Comparison of ENCODE assay signal across 8 cellular contexts in the genomic region with DNA sequence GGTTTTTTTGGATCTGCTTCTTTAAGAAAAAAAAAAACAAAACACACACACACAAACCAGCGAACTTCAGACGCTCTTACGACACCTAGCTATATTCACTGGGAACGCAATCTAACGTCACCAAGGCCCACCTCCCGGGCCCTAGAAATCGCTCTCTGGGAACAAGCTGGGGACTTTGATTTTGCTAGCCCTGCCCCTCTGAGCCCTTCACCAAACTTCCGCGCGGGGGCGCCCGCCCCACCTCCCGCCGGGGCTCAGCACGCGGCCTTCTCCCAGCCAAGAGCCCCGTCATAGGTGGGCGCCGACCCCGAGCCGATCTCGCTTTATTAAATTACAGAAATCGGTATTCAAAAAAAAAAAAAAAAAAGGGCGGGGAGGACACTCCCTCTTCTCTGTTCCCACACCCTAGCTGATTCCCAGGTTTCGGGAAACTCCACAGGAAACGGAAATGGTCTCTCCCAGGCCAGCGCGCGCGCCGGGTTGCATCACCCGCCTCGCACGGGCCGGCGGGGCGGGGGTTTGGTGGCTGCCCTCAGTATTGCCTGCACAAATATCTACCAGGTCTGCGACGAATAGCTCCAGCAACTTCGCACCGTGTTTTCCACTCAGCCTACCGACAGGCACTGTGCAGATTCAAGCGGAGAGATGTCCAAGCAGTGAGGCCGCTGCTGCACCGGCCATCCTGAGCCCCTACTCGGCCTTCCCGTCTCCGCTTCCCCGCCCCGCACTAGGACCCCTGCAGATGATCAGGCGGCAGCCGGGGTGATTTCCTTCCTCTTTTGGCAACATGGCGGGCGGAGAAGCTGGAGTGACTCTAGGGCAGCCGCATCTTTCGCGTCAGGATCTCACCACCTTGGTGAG. TPM values are rescaled to one million over a fixed set of nuclear protein-coding genes. Genes with fewer than 3 reads are reported as not detected.
DNase-seq lines count a peak whose midpoint lies in the region; ATAC-seq and TF ChIP-seq lines count a peak whose summit lies in the region.

EIF2S3 (plus strand) TSS at position 775 of the 861 bp plus-strand sequence; CDS start at position 788, 13 bp downstream.

- CTCF ChIA-PET in naive thymus-derived CD4-positive, alpha-beta T cell (lab: Charles Lee): interaction anchor here (0.6 to 2.6 kb wide), 8 partner anchors 28 to 358 kb away, joined by 3 to 22 read pairs (median 8); partner anchors contain the start of genes CXorf58, KLHL15 and ZFX

- H3K4me3 Mint-ChIP-seq in activated T-helper 1 cell treated with anti-CD3 and anti-CD28 coated beads, Interleukin-12 subunit alpha, Interleukin-12 subunit beta, Interleukin-2, Interleukin-4 antibody, amounts not matched to agents 30 ng/mL and 10 ng/mL and 1 ng/mL, durations not matched to agents 14 hours and 24 hours and 36 hours: no peak within 1 kb of the TSS
- peak within 1 kb of the TSS in 2 of 10 donors; percentile 96 to 99 for H3K4me3 Mint-ChIP-seq in naive thymus-derived CD4-positive, alpha-beta T cell
- H3K4me3 Mint-ChIP-seq in stimulated activated naive B cell treated with anti-CD40 and anti-IgM and Interleukin-4, amounts not matched to agents 10 μg/mL and 1 μg/mL and 100 μg/mL, for 72 hours: no peak within 1 kb of the TSS

- H3K4me1 ChIP-seq in naive thymus-derived CD4-positive, alpha-beta T cell (ENCODE audit: control insufficient read depth in 2 of 2, insufficient read depth in 2 of 2, low read length in 2 of 2): peaks cover 0 to 6% of the 10 kb centered on the region in 2 donors

- H3K27me3 ChIP-seq in naive thymus-derived CD4-positive, alpha-beta T cell (ENCODE audit: control insufficient read depth in 2 of 2, insufficient read depth in 2 of 2, low read length in 2 of 2): no peaks in the 10 kb centered on the region

- no peaks in the 10 kb centered on the region for H3K9me3 Mint-ChIP-seq in activated T-helper 1 cell treated with anti-CD3 and anti-CD28 coated beads, Interleukin-12 subunit alpha, Interleukin-12 subunit beta, Interleukin-2, Interleukin-4 antibody, amounts not matched to agents 30 ng/mL and 10 ng/mL and 1 ng/mL, durations not matched to agents 14 hours and 24 hours and 36 hours
- H3K9me3 Mint-ChIP-seq in naive thymus-derived CD4-positive, alpha-beta T cell: peaks cover 0 to 2% (median 0%) of the 10 kb centered on the region in 11 donors
- no peaks in the 10 kb centered on the region for H3K9me3 Mint-ChIP-seq in stimulated activated naive B cell treated with anti-CD40 and anti-IgM and Interleukin-4, amounts not matched to agents 10 μg/mL and 1 μg/mL and 100 μg/mL, for 72 hours

- intact Hi-C loops in activated T-helper 1 cell treated with anti-CD3 and anti-CD28 coated beads, Interleukin-12 subunit alpha, Interleukin-12 subunit beta, Interleukin-2, Interleukin-4 antibody, amounts not matched to agents 30 ng/mL and 10 ng/mL and 1 ng/mL, durations not matched to agents 14 hours and 24 hours and 36 hours (cut with micrococcal nuclease): loop anchor here (1.0 to 10.0 kb wide), 11 partner anchors 26 to 390 kb away; partner anchors contain the start of genes ACOT9, APOO, PRDX4 and SAT1
- intact Hi-C loops in naive thymus-derived CD4-positive, alpha-beta T cell (cut with micrococcal nuclease): loop anchor here (1.0 to 10.0 kb wide), 13 partner anchors 29 to 411 kb away; partner anchors contain the start of genes PRDX4 (in 2 of the 2), SAT1 (in 2 of the 2), ACOT9 (in 1 of the 2) and APOO (in 1 of the 2)

- H3K27me3 Mint-ChIP-seq in activated T-helper 1 cell treated with anti-CD3 and anti-CD28 coated beads, Interleukin-12 subunit alpha, Interleukin-12 subunit beta, Interleukin-2, Interleukin-4 antibody, amounts not matched to agents 30 ng/mL and 10 ng/mL and 1 ng/mL, durations not matched to agents 14 hours and 24 hours and 36 hours (ENCODE audit: insufficient read depth): no peaks in the 10 kb centered on the region
- H3K27me3 Mint-ChIP-seq in naive thymus-derived CD4-positive, alpha-beta T cell: no peaks in the 10 kb centered on the region
- peaks cover 0 to 3% of the 10 kb centered on the region in 2 donors for H3K27me3 Mint-ChIP-seq in stimulated activated naive B cell treated with anti-CD40 and anti-IgM and Interleukin-4, amounts not matched to agents 10 μg/mL and 1 μg/mL and 100 μg/mL, for 72 hours

- H3K4me3 ChIP-seq in LNCaP clone FGC (ENCODE audit: low read depth, low read length): no peak within 1 kb of the TSS
- peak within 1 kb of the TSS; percentile 68 for H3K4me3 ChIP-seq in naive thymus-derived CD4-positive, alpha-beta T cell (ENCODE audit: low read length)

- H3K36me3 Mint-ChIP-seq in activated T-helper 1 cell treated with anti-CD3 and anti-CD28 coated beads, Interleukin-12 subunit alpha, Interleukin-12 subunit beta, Interleukin-2, Interleukin-4 antibody, amounts not matched to agents 30 ng/mL and 10 ng/mL and 1 ng/mL, durations not matched to agents 14 hours and 24 hours and 36 hours (ENCODE audit: low read depth): peaks cover 6% of the 10 kb centered on the region
- H3K36me3 Mint-ChIP-seq in naive thymus-derived CD4-positive, alpha-beta T cell: peaks cover 0 to 4% (median 0%) of the 10 kb centered on the region in 5 donors
- peaks cover 5 to 14% of the 10 kb centered on the region in 2 donors for H3K36me3 Mint-ChIP-seq in stimulated activated naive B cell treated with anti-CD40 and anti-IgM and Interleukin-4, amounts not matched to agents 10 μg/mL and 1 μg/mL and 100 μg/mL, for 72 hours

- POLR2A ChIA-PET in naive thymus-derived CD4-positive, alpha-beta T cell (lab: Charles Lee): interaction anchor here (0.6 to 3.4 kb wide), 15 partner anchors 15 to 281 kb away, joined by 3 to 56 read pairs (median 5); partner anchors contain the start of genes APOO, CXorf58, KLHL15 and SAT1

- H3K4me1 Mint-ChIP-seq in activated T-helper 1 cell treated with anti-CD3 and anti-CD28 coated beads, Interleukin-12 subunit alpha, Interleukin-12 subunit beta, Interleukin-2, Interleukin-4 antibody, amounts not matched to agents 30 ng/mL and 10 ng/mL and 1 ng/mL, durations not matched to agents 14 hours and 24 hours and 36 hours (ENCODE audit: low read depth): no peaks in the 10 kb centered on the region
- peaks cover 0 to 25% (median 4%) of the 10 kb centered on the region in 7 donors for H3K4me1 Mint-ChIP-seq in naive thymus-derived CD4-positive, alpha-beta T cell
- peaks cover 0 to 1% of the 10 kb centered on the region in 2 donors for H3K4me1 Mint-ChIP-seq in stimulated activated naive B cell treated with anti-CD40 and anti-IgM and Interleukin-4, amounts not matched to agents 10 μg/mL and 1 μg/mL and 100 μg/mL, for 72 hours

- TF ChIP-seq CTCF in LNCaP clone FGC (IDR thresholded peaks at IDR 0.05; ENCODE audit: control insufficient read depth, extremely low read depth, insufficient read depth): peak; percentile 39

- DNase-seq in EL: peak; percentile 90
- DNase-seq in GOT3 (lab: John Stamatoyannopoulos, UW): peak; percentile 97
- peak; percentile 88 for DNase-seq in LNCaP clone FGC (ENCODE audit: low read depth)
- DNase-seq in RPMI8226: peak; percentile 93
- DNase-seq in activated T-helper 1 cell treated with anti-CD3 and anti-CD28 coated beads, Interleukin-12 subunit alpha, Interleukin-12 subunit beta, Interleukin-2, Interleukin-4 antibody, amounts not matched to agents 30 ng/mL and 10 ng/mL and 1 ng/mL, durations not matched to agents 14 hours and 24 hours and 36 hours (ENCODE audit: low spot score): peak; percentile 81
- peak; percentile 96 for DNase-seq in fibroblast of gingiva (ENCODE audit: low read depth)
- DNase-seq in naive thymus-derived CD4-positive, alpha-beta T cell: peak; percentile 75 to 97 (median 93)
- DNase-seq in stimulated activated naive B cell treated with anti-CD40 and anti-IgM and Interleukin-4, amounts not matched to agents 10 μg/mL and 1 μg/mL and 100 μg/mL, for 72 hours: peak; percentile 90

- H3K36me3 ChIP-seq in naive thymus-derived CD4-positive, alpha-beta T cell (ENCODE audit: control insufficient read depth in 2 of 3, insufficient read depth in 3 of 3, low read length in 3 of 3): peaks cover 0 to 13% (median 7%) of the 10 kb centered on the region in 3 experiments

- H3K27ac Mint-ChIP-seq in activated T-helper 1 cell treated with anti-CD3 and anti-CD28 coated beads, Interleukin-12 subunit alpha, Interleukin-12 subunit beta, Interleukin-2, Interleukin-4 antibody, amounts not matched to agents 30 ng/mL and 10 ng/mL and 1 ng/mL, durations not matched to agents 14 hours and 24 hours and 36 hours: peak within 1 kb of the TSS; percentile 98
- H3K27ac Mint-ChIP-seq in naive thymus-derived CD4-positive, alpha-beta T cell: peak within 1 kb of the TSS in 5 of 9 donors; percentile 97 to 100 (median 99)
- no peak within 1 kb of the TSS for H3K27ac Mint-ChIP-seq in stimulated activated naive B cell treated with anti-CD40 and anti-IgM and Interleukin-4, amounts not matched to agents 10 μg/mL and 1 μg/mL and 100 μg/mL, for 72 hours

- no peaks in the 10 kb centered on the region for H3K9me3 ChIP-seq in naive thymus-derived CD4-positive, alpha-beta T cell (ENCODE audit: control insufficient read depth in 2 of 3, low read length in 3 of 3)

- ATAC-seq in naive thymus-derived CD4-positive, alpha-beta T cell: peak; percentile 90
- peak; percentile 86 for ATAC-seq in stimulated activated naive B cell treated with anti-CD40 and anti-IgM and Interleukin-4, amounts not matched to agents 10 μg/mL and 1 μg/mL and 100 μg/mL, for 72 hours (replicated peaks)

- H3K27ac ChIP-seq in naive thymus-derived CD4-positive, alpha-beta T cell (ENCODE audit: low read depth, low read length): no peak within 1 kb of the TSS

RNA-seq across cellular contexts. Expression of gene EIF2S3, which starts in this region (rescaled TPM):
- 191 and 194 TPM in 2 replicates for total RNA-seq in activated T-helper 1 cell treated with anti-CD3 and anti-CD28 coated beads, Interleukin-12 subunit alpha, Interleukin-12 subunit beta, Interleukin-2, Interleukin-4 antibody, amounts not matched to agents 30 ng/mL and 10 ng/mL and 1 ng/mL, durations not matched to agents 14 hours and 24 hours and 36 hours
- total RNA-seq in naive thymus-derived CD4-positive, alpha-beta T cell: 100 to 1,000 TPM; 174 to 270 (median 226) TPM
- 100 to 1,000 TPM; 125 to 126 TPM for polyA plus RNA-seq in naive thymus-derived CD4-positive, alpha-beta T cell
